In the genomic region with DNA sequence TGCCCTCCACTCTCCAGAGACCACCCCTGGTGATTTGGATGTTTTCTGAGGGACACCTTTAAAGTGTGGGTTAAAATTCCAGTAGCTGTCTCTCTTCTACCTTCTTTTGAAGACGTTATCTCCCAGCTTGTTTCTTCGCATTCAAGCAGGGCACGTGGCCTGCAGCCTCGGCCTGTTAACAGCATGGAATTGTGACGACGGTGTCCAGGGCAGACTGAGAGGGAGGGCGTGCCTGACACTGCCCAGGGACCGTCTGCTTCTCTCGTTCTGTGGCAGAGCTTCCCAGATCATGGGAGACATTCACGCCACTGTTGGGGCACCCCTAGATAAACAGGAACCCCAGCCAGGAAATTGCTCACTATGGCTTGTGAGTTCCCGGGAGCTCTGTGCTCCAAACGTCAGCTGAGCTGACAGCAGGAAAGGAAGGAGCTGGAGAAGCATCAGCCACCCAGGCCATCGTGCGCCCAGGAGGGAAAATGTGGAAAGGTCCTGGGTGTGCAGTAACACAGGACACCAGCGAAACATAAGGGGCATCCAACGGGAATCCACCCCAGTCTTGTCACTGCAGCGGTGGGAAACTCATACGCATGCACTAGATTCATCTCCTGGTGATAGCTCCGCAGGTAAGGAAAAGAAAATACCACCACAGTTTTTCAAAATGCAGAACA, we compare ENCODE assay signal across 18 cellular contexts. TPM values are rescaled to one million over a fixed set of nuclear protein-coding genes. Genes with fewer than 3 reads are reported as not detected.
"Had no signal": no experiment of that assay in that cellular context is flagged by ENCODE, and none has a peak within 500 bp of the region (broad histone marks: within the 10 kb centered on the region; RNA-seq: fewer than 3 reads in every experiment).

No MANE protein-coding gene starts in this region.

- H3K27ac ChIP-seq: esophagus muscularis mucosa, psoas muscle, thoracic aorta, upper lobe of right lung, VCaP had no signal

- H3K4me3 ChIP-seq: esophagus muscularis mucosa, psoas muscle, thoracic aorta, upper lobe of right lung had no signal

- H3K36me3 ChIP-seq: esophagus muscularis mucosa, thoracic aorta, upper lobe of right lung had no signal

- DNase-seq: activated CD4-positive, alpha-beta memory T cell treated with anti-CD3 and anti-CD28 coated beads for 36 hours; activated effector memory CD4-positive, alpha-beta T cell treated with Interleukin-2 at 50 U/mL for 16 hours; activated naive CD4-positive, alpha-beta T cell treated with anti-CD3 and anti-CD28 coated beads, Interleukin-2, amount 50 U/mL, for 16 hours; activated T-cell treated with anti-CD3 and anti-CD28 coated beads, Interleukin-2, amount 50 U/mL, for 4 hours; kidney glomerular epithelial cell; nephron progenitor cell; psoas muscle; stimulated activated CD4-positive, alpha-beta T cell treated with anti-CD3 and anti-CD28 coated beads, Interleukin-12 subunit alpha, Interleukin-12 subunit beta, amount 100 ng/mL, for 4 hours; stimulated activated CD4-positive, alpha-beta T cell treated with anti-CD3 and anti-CD28 coated beads, Interleukin-2, amount 100 ng/mL, for 24 hours; upper lobe of right lung had no signal

- ATAC-seq: activated T-cell treated with anti-CD3 and anti-CD28 coated beads, Interleukin-2, amount 50 U/mL, for 4 hours; psoas muscle; upper lobe of right lung had no signal

- H3K27me3 ChIP-seq: upper lobe of right lung had no signal

- H3K9me3 ChIP-seq: esophagus muscularis mucosa, psoas muscle, thoracic aorta, upper lobe of right lung had no signal

RNA-seq across cellular contexts. Expression of gene CNPY1, which starts 57.0 kb away (rescaled TPM):
- total RNA-seq: activated CD4-positive, alpha-beta memory T cell treated with anti-CD3 and anti-CD28 coated beads for 36 hours; activated T-cell treated with anti-CD3 and anti-CD28 coated beads, Interleukin-2, amount 50 U/mL, for 4 hours; astrocyte; esophagus muscularis mucosa; liver; mesothelial cell of epicardium; osteoblast; psoas muscle; T-helper 1 cell treated with Interleukin-12 subunit alpha and Interleukin-12 subunit beta and Interleukin-4 antibody, amounts not matched to agents 30 ng/mL and 1 ng/mL, for 36 hours; thoracic aorta; upper lobe of right lung had no signal
